ENCODE assay signal across 9 cellular contexts in genomic region chr2:182784777-182785176, GRCh38.
DNase-seq lines count a peak whose midpoint lies in the region; ATAC-seq and TF ChIP-seq lines count a peak whose summit lies in the region.
"Had no signal": no experiment of that assay in that cellular context is flagged by ENCODE, and none has a peak within 500 bp of the region (broad histone marks: within the 10 kb centered on the region; RNA-seq: fewer than 3 reads in every experiment).

No MANE protein-coding gene starts in this region.

- peak; percentile 58 for TF ChIP-seq CTCF in epithelial cell of proximal tubule (conservative IDR thresholded peaks at IDR 0.05; ENCODE audit: low read depth, low read length)

- H3K4me3 ChIP-seq in epithelial cell of proximal tubule (ENCODE audit: low read depth, low read length): no peak overlapping the region
- H3K4me3 ChIP-seq: HAP-1 had no signal

- no peaks in the 10 kb centered on the region for H3K4me1 Mint-ChIP-seq in stimulated activated effector memory CD8-positive, alpha-beta T cell treated with anti-CD3 and anti-CD28 coated beads, Interleukin-12 subunit alpha, Interleukin-12 subunit beta, amount 100 ng/mL, for 72 hours

- DNase-seq in AG20443 (ENCODE audit: low spot score): peak; percentile 11
- DNase-seq in NCI-H82 treated with DMSO at 0.1 percent for 48 hours (lab: John Stamatoyannopoulos, UW; ENCODE audit: unreplicated experiment): peak; percentile 9
- DNase-seq in epithelial cell of proximal tubule (ENCODE audit: low read depth): no peak
- no peak for DNase-seq in sciatic nerve (ENCODE audit: low spot score)
- DNase-seq in NCI-H2029 (lab: John Stamatoyannopoulos, UW): no peak
- DNase-seq in stimulated activated effector memory CD8-positive, alpha-beta T cell treated with anti-CD3 and anti-CD28 coated beads, Interleukin-12 subunit alpha, Interleukin-12 subunit beta, amount 100 ng/mL, for 72 hours (ENCODE audit: low spot score in 2 of 2): no peak

- ATAC-seq in GM19395 (IDR thresholded peaks at IDR 0.05; ENCODE audit: unreplicated experiment): peak; percentile 66
- ATAC-seq in sciatic nerve: peak; percentile 46
- no peak for ATAC-seq in HG03469 (IDR thresholded peaks at IDR 0.05; ENCODE audit: unreplicated experiment)
- no peak for ATAC-seq in stimulated activated effector memory CD8-positive, alpha-beta T cell treated with anti-CD3 and anti-CD28 coated beads, Interleukin-12 subunit alpha, Interleukin-12 subunit beta, amount 100 ng/mL, for 72 hours

- intact Hi-C loops in sciatic nerve (cut with DNase I): no loop called here

- peaks cover 6% of the 10 kb centered on the region for H3K36me3 Mint-ChIP-seq in stimulated activated effector memory CD8-positive, alpha-beta T cell treated with anti-CD3 and anti-CD28 coated beads, Interleukin-12 subunit alpha, Interleukin-12 subunit beta, amount 100 ng/mL, for 72 hours

- no peak overlapping the region for H3K27ac Mint-ChIP-seq in stimulated activated effector memory CD8-positive, alpha-beta T cell treated with anti-CD3 and anti-CD28 coated beads, Interleukin-12 subunit alpha, Interleukin-12 subunit beta, amount 100 ng/mL, for 72 hours

- H3K9me3 Mint-ChIP-seq in stimulated activated effector memory CD8-positive, alpha-beta T cell treated with anti-CD3 and anti-CD28 coated beads, Interleukin-12 subunit alpha, Interleukin-12 subunit beta, amount 100 ng/mL, for 72 hours: no peaks in the 10 kb centered on the region

- H3K4me3 Mint-ChIP-seq in stimulated activated effector memory CD8-positive, alpha-beta T cell treated with anti-CD3 and anti-CD28 coated beads, Interleukin-12 subunit alpha, Interleukin-12 subunit beta, amount 100 ng/mL, for 72 hours: no peak overlapping the region

Comparison
In these comparisons a context has a peak if more than half of its experiments do, and no peak if none do; other contexts are left out.
1. DNase-seq: peak in AG20443 (single experiment) and NCI-H82 treated with DMSO at 0.1 percent for 48 hours (single experiment); none in epithelial cell of proximal tubule (single experiment), sciatic nerve (single experiment), NCI-H2029 (single experiment) and stimulated activated effector memory CD8-positive, alpha-beta T cell treated with anti-CD3 and anti-CD28 coated beads, Interleukin-12 subunit alpha, Interleukin-12 subunit beta, amount 100 ng/mL, for 72 hours (0 of 2).
2. ATAC-seq: peak in GM19395 (single experiment) and sciatic nerve (single experiment); none in HG03469 (single experiment) and stimulated activated effector memory CD8-positive, alpha-beta T cell treated with anti-CD3 and anti-CD28 coated beads, Interleukin-12 subunit alpha, Interleukin-12 subunit beta, amount 100 ng/mL, for 72 hours (single experiment).